ENCODE assay signal across 12 cellular contexts in genomic region chr4:181688886-181689285, GRCh38.
"Had no signal": no experiment of that assay in that cellular context is flagged by ENCODE, and none has a peak within 500 bp of the region (broad histone marks: within the 10 kb centered on the region; RNA-seq: fewer than 3 reads in every experiment).

No MANE protein-coding gene starts in this region.

- FAIRE-seq: bronchial epithelial cell, pancreas had no signal

- H3K4me1 Mint-ChIP-seq: activated CD4-positive, alpha-beta T cell treated with anti-CD3 and anti-CD28 coated beads, Interleukin-2, amount 10 ng/mL, durations not matched to agents 24 days and 14 days; nephron had no signal

- H3K9me3 Mint-ChIP-seq: activated CD4-positive, alpha-beta T cell treated with anti-CD3 and anti-CD28 coated beads, Interleukin-2, amount 10 ng/mL, durations not matched to agents 24 days and 14 days; nephron; WTC11 had no signal

- DNase-seq: activated CD4-positive, alpha-beta T cell treated with anti-CD3 and anti-CD28 coated beads, Interleukin-2, amount 10 ng/mL, durations not matched to agents 24 days and 14 days; amniotic stem cell; esophagus squamous epithelium; foreskin keratinocyte; head of caudate nucleus; pancreas; stimulated activated CD4-positive, alpha-beta T cell treated with anti-CD3 and anti-CD28 coated beads, Interleukin-4, amount 100 ng/mL, for 4 hours; stomach had no signal

- H3K27me3 Mint-ChIP-seq: activated CD4-positive, alpha-beta T cell treated with anti-CD3 and anti-CD28 coated beads, Interleukin-2, amount 10 ng/mL, durations not matched to agents 24 days and 14 days had no signal

- H3K27ac Mint-ChIP-seq: activated CD4-positive, alpha-beta T cell treated with anti-CD3 and anti-CD28 coated beads, Interleukin-2, amount 10 ng/mL, durations not matched to agents 24 days and 14 days; activated naive CD4-positive, alpha-beta T cell treated with anti-CD3 and anti-CD28 coated beads, Interleukin-2, amount 50 U/mL, for 72 hours; WTC11 had no signal

- H3K4me3 Mint-ChIP-seq: activated CD4-positive, alpha-beta T cell treated with anti-CD3 and anti-CD28 coated beads, Interleukin-2, amount 10 ng/mL, durations not matched to agents 24 days and 14 days; nephron had no signal

- H3K36me3 Mint-ChIP-seq: activated naive CD4-positive, alpha-beta T cell treated with anti-CD3 and anti-CD28 coated beads, Interleukin-2, amount 50 U/mL, for 72 hours had no signal
